Comparison of ENCODE assay signal across 29 cellular contexts in the genomic region with DNA sequence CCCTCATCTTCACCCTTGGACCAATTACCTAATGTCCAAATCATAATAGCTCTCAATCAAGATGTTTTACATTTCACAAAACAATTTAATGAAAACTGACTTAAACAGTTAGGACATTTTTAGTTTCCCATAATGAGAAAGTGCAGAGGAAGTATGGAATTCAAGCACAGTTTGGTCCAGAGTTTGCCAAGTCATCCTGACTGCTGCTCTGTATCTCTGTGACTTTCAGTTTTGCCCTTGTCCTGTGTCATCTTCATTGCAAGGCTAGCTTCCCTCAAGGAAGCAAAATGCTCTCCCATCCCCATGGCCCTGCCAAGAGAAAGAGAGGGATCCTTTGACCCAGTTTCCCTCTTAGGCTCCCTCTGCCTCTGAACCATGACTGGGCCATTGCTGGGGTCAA. TPM values are rescaled to one million over a fixed set of nuclear protein-coding genes. Genes with fewer than 3 reads are reported as not detected.
DNase-seq lines count a peak whose midpoint lies in the region; ATAC-seq, FAIRE-seq and TF ChIP-seq lines count a peak whose summit lies in the region.
"Had no signal": no experiment of that assay in that cellular context is flagged by ENCODE, and none has a peak within 500 bp of the region (broad histone marks: within the 10 kb centered on the region; RNA-seq: fewer than 3 reads in every experiment).

No MANE protein-coding gene starts in this region.

- no peak overlapping the region for H3K23ac ChIP-seq in IMR-90 (ENCODE audit: low read depth, low read length)

- no peak overlapping the region for H3K4ac ChIP-seq in IMR-90 (ENCODE audit: low read depth, low read length)

- no peaks in the 10 kb centered on the region for H3K79me2 ChIP-seq in K562 (ENCODE audit: control insufficient read depth, insufficient read depth, low read length)

- H3K27me3 ChIP-seq in IMR-90 (ENCODE audit: control insufficient read depth, insufficient read depth, low read length) (peaks cover 1% of the 10 kb centered on the region; the same call in 1 of the 2 replicates), K562 (ENCODE audit: control insufficient read depth in 2 of 2, insufficient read depth in 2 of 2, low read length in 2 of 2) (no peaks in the 10 kb centered on the region; a peak in 1 of 5 replicates), ovary (no peaks in the 10 kb centered on the region)
- H3K27me3 ChIP-seq: BLaER1 treated with 17β-estradiol and CSF1 and Interleukin-3, amounts not matched to agents 10 nM and 100 nM had no signal

- H3K4me2 ChIP-seq in IMR-90 (ENCODE audit: low read depth, low read length) (no peak overlapping the region), K562 (ENCODE audit: insufficient read depth, low read length) (no peak overlapping the region)

- H2BK5ac ChIP-seq in IMR-90 (ENCODE audit: low read depth, low read length, poor library complexity, severe bottlenecking) = no peak overlapping the region

- TF ChIP-seq RAD21 in IMR-90 (IDR thresholded peaks at IDR 0.05; ENCODE audit: low read length) (no peak), K562 (CRISPR knock-in tag; conservative IDR thresholded peaks at IDR 0.05 in 1 of 2, IDR thresholded peaks at IDR 0.05 in 1 of 2) (no peak)

- CTCF ChIA-PET in IMR-90 (lab: Yijun Ruan, JAX) = no interaction called here
- CTCF ChIA-PET in K562 (lab: Yijun Ruan, JAX; ENCODE audit: low intra/inter-chr PET ratio) = no interaction called here

- no peak overlapping the region for H2AK5ac ChIP-seq in IMR-90 (ENCODE audit: low read depth, low read length)

- in situ Hi-C loops in IMR-90 (cut with MboI; ENCODE audit: low sequenced_read_pairs) (no loop called here), K562 (cut with MboI) (no loop called here)

- H3K9me3 ChIP-seq in IMR-90 (ENCODE audit: control insufficient read depth, insufficient read depth, low read length) (no peaks in the 10 kb centered on the region), K562 (replicated peaks; ENCODE audit: control insufficient read depth, insufficient read depth, low read depth, low read length) (no peaks in the 10 kb centered on the region), ovary (no peaks in the 10 kb centered on the region)
- H3K9me3 ChIP-seq: BLaER1 treated with 17β-estradiol and CSF1 and Interleukin-3, amounts not matched to agents 10 nM and 100 nM had no signal

- no peaks in the 10 kb centered on the region for H3K4me1 ChIP-seq in IMR-90 (ENCODE audit: control insufficient read depth, insufficient read depth, low read length)
- H3K4me1 ChIP-seq in K562 (replicated peaks in 1 of 2; ENCODE audit: control insufficient read depth in 2 of 2, insufficient read depth in 2 of 2, low read length in 2 of 2) = no peaks in the 10 kb centered on the region
- no peaks in the 10 kb centered on the region for H3K4me1 ChIP-seq in ovary (ENCODE audit: insufficient read depth)

- FAIRE-seq in K562 (lab: Jason Lieb, UNC) = no peak
- FAIRE-seq: A204.1, GM12878, GM12892, GM18507, GM19239 had no signal

- no peaks in the 10 kb centered on the region for H3K36me3 ChIP-seq in IMR-90 (ENCODE audit: control insufficient read depth, insufficient read depth, low read length)
- H3K36me3 ChIP-seq in K562 (ENCODE audit: control insufficient read depth, insufficient read depth, low read length) = no peaks in the 10 kb centered on the region
- no peaks in the 10 kb centered on the region for H3K36me3 ChIP-seq in ovary
- H3K36me3 ChIP-seq: BLaER1 treated with 17β-estradiol and CSF1 and Interleukin-3, amounts not matched to agents 10 nM and 100 nM had no signal

- H4K8ac ChIP-seq in IMR-90 (ENCODE audit: low read depth in 2 of 2, low read length in 2 of 2) = no peak overlapping the region

- H3K27ac ChIP-seq in IMR-90 (ENCODE audit: insufficient read depth, low read length) (no peak overlapping the region), K562 (ENCODE audit: extremely low read depth, low read depth, low read length) (no peak overlapping the region), ovary (no peak overlapping the region)
- H3K27ac ChIP-seq: BLaER1 treated with 17β-estradiol and CSF1 and Interleukin-3, amounts not matched to agents 10 nM and 100 nM; C4-2B had no signal

- H2AK9ac ChIP-seq in IMR-90 (replicated peaks; ENCODE audit: low read depth, low read length, poor library complexity) = no peak overlapping the region

- no peaks in the 10 kb centered on the region for H3K9me1 ChIP-seq in IMR-90 (ENCODE audit: insufficient read depth, low read length)
- H3K9me1 ChIP-seq in K562 (ENCODE audit: control insufficient read depth, insufficient read depth, low read length) = no peaks in the 10 kb centered on the region

- DNase-seq in EH (ENCODE audit: low read depth) = peak; percentile 54
- no peak for DNase-seq in IMR-90
- peak; percentile 26 for DNase-seq in OCI-M1 (lab: John Stamatoyannopoulos, UW)
- no peak for DNase-seq in K562 (ENCODE audit: extremely low read depth in 1 of 4, low spot score in 3 of 4)
- DNase-seq in ovary = no peak
- DNase-seq: 8988T; AML-193; CD4-positive, alpha-beta T cell; CD8-positive, alpha-beta T cell; DMS 273 treated with DMSO at 0.1 percent for 48 hours; DMS153; DMS53; DMS79; DND-41; GDM1 had no signal

- dilution Hi-C loops in IMR-90 (cut with HindIII; ENCODE audit: low sequenced_read_pairs, unreplicated experiment) = no loop called here

- TF ChIP-seq POLR2A in IMR-90 (IDR thresholded peaks at IDR 0.05; ENCODE audit: low read depth, low read length) (no peak), K562 (conservative IDR thresholded peaks at IDR 0.05) (no peak), ovary (IDR thresholded peaks at IDR 0.05) (no peak)

- H3K9ac ChIP-seq in IMR-90 (ENCODE audit: low read depth, low read length) (no peak overlapping the region), K562 (ENCODE audit: insufficient read depth in 1 of 2, low read depth in 2 of 2, low read length in 2 of 2) (no peak overlapping the region)
- H3K9ac ChIP-seq: BLaER1 treated with 17β-estradiol and CSF1 and Interleukin-3, amounts not matched to agents 10 nM and 100 nM had no signal

- no peak overlapping the region for H2BK120ac ChIP-seq in IMR-90 (ENCODE audit: low read depth, low read length)

- H2AFZ ChIP-seq in IMR-90 (replicated peaks; ENCODE audit: low read length, poor library complexity) (no peak overlapping the region), K562 (ENCODE audit: low read depth, low read length) (no peak overlapping the region)

- H2BK15ac ChIP-seq in IMR-90 (ENCODE audit: low read depth, low read length) = no peak overlapping the region

- H4K91ac ChIP-seq in IMR-90 (ENCODE audit: insufficient read depth, low read depth, low read length) = no peak overlapping the region

- H3K56ac ChIP-seq in IMR-90 (ENCODE audit: extremely low read depth, insufficient read depth, low read length) = no peak overlapping the region

- H4K5ac ChIP-seq in IMR-90 (ENCODE audit: low read depth, low read length) = no peak overlapping the region

- H3K14ac ChIP-seq in IMR-90 (replicated peaks; ENCODE audit: low read depth, low read length) = no peak overlapping the region

- H3K4me3 ChIP-seq in IMR-90 (ENCODE audit: insufficient read depth, low read depth, low read length) (no peak overlapping the region), K562 (no peak overlapping the region), ovary (no peak overlapping the region)
- H3K4me3 ChIP-seq: BLaER1 treated with 17β-estradiol and CSF1 and Interleukin-3, amounts not matched to agents 10 nM and 100 nM; GM12878 had no signal

- H4K20me1 ChIP-seq in IMR-90 (ENCODE audit: insufficient read depth, low read length) = no peaks in the 10 kb centered on the region
- H4K20me1 ChIP-seq in K562 (replicated peaks; ENCODE audit: control insufficient read depth, insufficient read depth, low read length) = no peaks in the 10 kb centered on the region
- H4K20me1 ChIP-seq: BLaER1 treated with 17β-estradiol and CSF1 and Interleukin-3, amounts not matched to agents 10 nM and 100 nM had no signal

- TF ChIP-seq CTCF in IMR-90 (conservative IDR thresholded peaks at IDR 0.05; ENCODE audit: low read depth, low read length) (no peak), K562 (IDR thresholded peaks at IDR 0.05 in 2 of 3, conservative IDR thresholded peaks at IDR 0.05 in 1 of 3; ENCODE audit: insufficient read depth in 2 of 3, low read depth in 1 of 3, low read length in 3 of 3) (no peak), ovary (IDR thresholded peaks at IDR 0.05) (no peak)

- no peaks in the 10 kb centered on the region for H3K79me1 ChIP-seq in IMR-90 (ENCODE audit: low read depth in 1 of 2, low read length in 2 of 2)

- ATAC-seq in IMR-90 (ENCODE audit: low read depth) = no peak
- ATAC-seq in K562 = no peak
- ATAC-seq in HG03175 (IDR thresholded peaks at IDR 0.05; ENCODE audit: unreplicated experiment) = no peak
- no peak for ATAC-seq in GM18907 (IDR thresholded peaks at IDR 0.05; ENCODE audit: unreplicated experiment)
- no peak for ATAC-seq in HG03439 (IDR thresholded peaks at IDR 0.05; ENCODE audit: unreplicated experiment)
- ATAC-seq: CD8-positive, alpha-beta T cell; GM12878 had no signal

- TF ChIP-seq EP300 in K562 (IDR thresholded peaks at IDR 0.05; ENCODE audit: low read length) (no peak), ovary (IDR thresholded peaks at IDR 0.05) (no peak)

- POLR2A ChIA-PET in IMR-90 (lab: Charles Lee; ENCODE audit: unreplicated experiment) = no interaction called here
- POLR2A ChIA-PET in K562 (lab: Yijun Ruan, JAX) = no interaction called here

- no peak overlapping the region for H3K18ac ChIP-seq in IMR-90 (ENCODE audit: low read depth, low read length)

- no TSS peak for BruUV-seq in IMR-90 (replicated peaks; lab: Mats Ljungman, UMichigan)
- BruUV-seq in K562 (replicated peaks; lab: Mats Ljungman, UMichigan) = no TSS peak

- intact Hi-C loops in IMR-90 (cut with micrococcal nuclease) (no loop called here), K562 (cut with micrococcal nuclease) (no loop called here), ovary (cut with DNase I) (no loop called here)

- no peak overlapping the region for H2BK20ac ChIP-seq in IMR-90 (ENCODE audit: low read depth, low read length)

RNA-seq across cellular contexts. Expression of a gene that starts 7.9 kb away (rescaled TPM):
- total RNA-seq in IMR-90 (2012; rRNA removed) (not detected in 2 replicates), K562 (2014; rRNA removed) (not detected in 2 replicates), K562 (2014; rRNA removed; fragmentation: Illumina TruSeq; extraction: Trizol) (not detected in 2 replicates), K562 (2015; rRNA removed; fragmentation: Illumina TruSeq; extraction: Trizol) (not detected in 2 replicates), K562 (2021) (not detected in 2 replicates), ovary (1 to 10 TPM in 3 of 7 donors, under 1 TPM in 3, not detected in 1; 0.13 to 5.7 (median 0.91) TPM)
- polyA plus RNA-seq in IMR-90 (2012; rRNA removed) (not detected in 2 replicates), K562 (2011; rRNA removed) (not detected in 2 replicates), K562 (2014; fragmentation: Illumina TruSeq; extraction: Trizol) (not detected in 2 replicates), K562 (2014; fragmentation: Nextera tagmentation; extraction: Ambion mirVana) (not detected), K562 (2014; rRNA removed) (not detected in 2 replicates), ovary (under 1 TPM in 1 of 2 donors, not detected in 1; 0.01 TPM)
- polyA plus RNA-seq in IMR-90 (2012; cell fraction: cytosol; rRNA removed) = not detected in 2 replicates
- not detected in 2 replicates for polyA plus RNA-seq in IMR-90 (2012; cell fraction: nucleus; rRNA removed; ENCODE audit: low replicate concordance)
- total RNA-seq in K562 (2011; cell fraction: chromatin; rRNA removed; ENCODE audit: low replicate concordance) = not detected in 2 replicates
- not detected in 2 replicates for total RNA-seq in K562 (2011; cell fraction: nucleolus; rRNA removed)
- not detected in 2 replicates for total RNA-seq in K562 (2011; cell fraction: nucleoplasm; rRNA removed)
- not detected in 2 replicates for polyA plus RNA-seq in K562 (2011; cell fraction: cytosol; rRNA removed)
- polyA plus RNA-seq in K562 (2011; cell fraction: nucleus; rRNA removed) = not detected in 2 replicates
- 0.04 TPM in 1 of 2 replicates, not detected in the other for polyA plus RNA-seq in K562 (2012)
- 0.04 TPM in 1 of 2 replicates, not detected in the other for polyA minus RNA-seq in K562 (2011; rRNA and poly(A)+ RNA removed)
- not detected in 2 replicates for polyA minus RNA-seq in K562 (2011; cell fraction: cytosol; rRNA and poly(A)+ RNA removed)
- not detected in 2 replicates for polyA minus RNA-seq in K562 (2011; cell fraction: nucleus; rRNA and poly(A)+ RNA removed)
- total RNA-seq: B cell; CD8-positive, alpha-beta T cell; Daoy; G401; GM12878 had no signal
- polyA plus RNA-seq: BJ had no signal

Comparison
In these comparisons a context has a peak if more than half of its experiments do, and no peak if none do; other contexts are left out.
1. DNase-seq: peak in EH (single experiment) and OCI-M1 (single experiment); none in IMR-90 (single experiment), K562 (0 of 4) and ovary (0 of 5).